29 cellular contexts compared by ENCODE assay signal in genomic region chr6:119170427-119171407, GRCh38.
DNase-seq lines count a peak whose midpoint lies in the region; ATAC-seq, FAIRE-seq and TF ChIP-seq lines count a peak whose summit lies in the region.
"Had no signal": no experiment of that assay in that cellular context is flagged by ENCODE, and none has a peak within 500 bp of the region (broad histone marks: within the 10 kb centered on the region; RNA-seq: fewer than 3 reads in every experiment).

No MANE protein-coding gene starts in this region.

- no peak for TF ChIP-seq POLR2A in thyroid gland (IDR thresholded peaks at IDR 0.05)

- H3K9me3 ChIP-seq in pancreas (no peaks in the 10 kb centered on the region), thyroid gland (no peaks in the 10 kb centered on the region)
- no peaks in the 10 kb centered on the region for H3K9me3 ChIP-seq in CD8-positive, alpha-beta memory T cell (ENCODE audit: low read length)
- H3K9me3 ChIP-seq: ascending aorta, esophagus squamous epithelium, heart left ventricle, left ventricle myocardium inferior, suprapubic skin, uterus had no signal

- peak overlapping the region in 2 of 4 donors; percentile 19 to 40 for H3K27ac ChIP-seq in pancreas
- H3K27ac ChIP-seq in thyroid gland = no peak overlapping the region
- H3K27ac ChIP-seq in CD8-positive, alpha-beta memory T cell (ENCODE audit: low read depth, low read length) = no peak overlapping the region
- H3K27ac ChIP-seq: ascending aorta, esophagus squamous epithelium, heart left ventricle, left ventricle myocardium inferior, PC-9, suprapubic skin, uterus, WERI-Rb-1 had no signal

- no peak for ATAC-seq in WTC11
- ATAC-seq in pancreas = peak in 3 of 4 donors; percentile 41 to 69 (median 41)
- ATAC-seq: effector memory CD8-positive, alpha-beta T cell; heart left ventricle; stimulated activated effector memory CD8-positive, alpha-beta T cell treated with anti-CD3 and anti-CD28 coated beads, Interleukin-12 subunit alpha, Interleukin-12 subunit beta, amount 100 ng/mL, for 72 hours; T-helper 17 cell had no signal

- H3K4me1 Mint-ChIP-seq in WTC11 = peaks cover 8% of the 10 kb centered on the region; the same call in 1 of the 2 replicates
- H3K4me1 Mint-ChIP-seq in CD8-positive, alpha-beta memory T cell = peaks cover 0 to 7% (median 0%) of the 10 kb centered on the region in 3 donors
- H3K4me1 Mint-ChIP-seq: activated naive CD4-positive, alpha-beta T cell treated with anti-CD3 and anti-CD28 coated beads, Interleukin-2, amount 50 U/mL, for 24 hours; stimulated activated effector memory CD8-positive, alpha-beta T cell treated with anti-CD3 and anti-CD28 coated beads, Interleukin-12 subunit alpha, Interleukin-12 subunit beta, amount 100 ng/mL, for 72 hours had no signal

- H3K9me3 Mint-ChIP-seq in WTC11 = no peaks in the 10 kb centered on the region
- H3K9me3 Mint-ChIP-seq in CD8-positive, alpha-beta memory T cell = no peaks in the 10 kb centered on the region
- H3K9me3 Mint-ChIP-seq: activated naive CD4-positive, alpha-beta T cell treated with anti-CD3 and anti-CD28 coated beads, Interleukin-2, amount 50 U/mL, for 24 hours; effector memory CD8-positive, alpha-beta T cell; stimulated activated effector memory CD8-positive, alpha-beta T cell treated with anti-CD3 and anti-CD28 coated beads, Interleukin-12 subunit alpha, Interleukin-12 subunit beta, amount 100 ng/mL, for 72 hours had no signal

- in situ Hi-C loops in KBM-7 (cut with MboI; ENCODE audit: low pct_unique_long_range_greater_than_20kb, low sequenced_read_pairs) = no loop called here

- no peak for FAIRE-seq in pancreas (lab: Jason Lieb, UNC)
- FAIRE-seq: G401.6 had no signal

- no peaks in the 10 kb centered on the region for H3K36me3 Mint-ChIP-seq in WTC11
- peaks cover 0 to 7% (median 0%) of the 10 kb centered on the region in 3 donors for H3K36me3 Mint-ChIP-seq in CD8-positive, alpha-beta memory T cell
- H3K36me3 Mint-ChIP-seq: activated naive CD4-positive, alpha-beta T cell treated with anti-CD3 and anti-CD28 coated beads, Interleukin-2, amount 50 U/mL, for 24 hours; stimulated activated effector memory CD8-positive, alpha-beta T cell treated with anti-CD3 and anti-CD28 coated beads, Interleukin-12 subunit alpha, Interleukin-12 subunit beta, amount 100 ng/mL, for 72 hours had no signal

- H3K4me1 ChIP-seq in pancreas = peaks cover 0 to 18% (median 8%) of the 10 kb centered on the region in 3 donors
- H3K4me1 ChIP-seq in thyroid gland = peaks cover 17 to 21% of the 10 kb centered on the region in 2 donors
- H3K4me1 ChIP-seq in CD8-positive, alpha-beta memory T cell (ENCODE audit: insufficient read depth, low read length) = no peaks in the 10 kb centered on the region
- H3K4me1 ChIP-seq: uterus had no signal

- WGBS in pancreas, 2 donors = 13% methylated on average over 10 of the region's 10 CpGs
- WGBS in thyroid gland, 2 donors = 70% methylated on average over 10 of the region's 10 CpGs

- CTCF ChIA-PET in WTC11 (lab: Charles Lee) = no interaction called here
- CTCF ChIA-PET in CD8-positive, alpha-beta memory T cell (lab: Charles Lee) = no interaction called here

- no peaks in the 10 kb centered on the region for H3K27me3 Mint-ChIP-seq in WTC11 (ENCODE audit: low read depth)
- H3K27me3 Mint-ChIP-seq in CD8-positive, alpha-beta memory T cell = peaks cover 2 to 12% of the 10 kb centered on the region in 2 donors
- H3K27me3 Mint-ChIP-seq: progenitor cell of endocrine pancreas had no signal

- H3K36me3 ChIP-seq in pancreas (no peaks in the 10 kb centered on the region), thyroid gland (no peaks in the 10 kb centered on the region)
- H3K36me3 ChIP-seq in CD8-positive, alpha-beta memory T cell (ENCODE audit: insufficient read depth, low read length) = no peaks in the 10 kb centered on the region
- H3K36me3 ChIP-seq: ascending aorta, esophagus squamous epithelium, heart left ventricle, left ventricle myocardium inferior, suprapubic skin, uterus, WERI-Rb-1 had no signal

- H3K27ac Mint-ChIP-seq in WTC11 = no peak overlapping the region
- no peak overlapping the region for H3K27ac Mint-ChIP-seq in CD8-positive, alpha-beta memory T cell
- H3K27ac Mint-ChIP-seq: activated naive CD4-positive, alpha-beta T cell treated with anti-CD3 and anti-CD28 coated beads, Interleukin-2, amount 50 U/mL, for 24 hours; progenitor cell of endocrine pancreas; stimulated activated effector memory CD8-positive, alpha-beta T cell treated with anti-CD3 and anti-CD28 coated beads, Interleukin-12 subunit alpha, Interleukin-12 subunit beta, amount 100 ng/mL, for 72 hours; T-helper 17 cell had no signal

- peak; percentile 14 for DNase-seq in KBM-7
- no peak for DNase-seq in WTC11 (ENCODE audit: low spot score)
- peak; percentile 49 for DNase-seq in fibroblast of pulmonary artery (ENCODE audit: low read depth)
- no peak for DNase-seq in pancreas
- no peak for DNase-seq in thyroid gland
- no peak for DNase-seq in CD8-positive, alpha-beta memory T cell
- DNase-seq in stimulated activated CD4-positive, alpha-beta T cell treated with anti-CD3 and anti-CD28 coated beads, Interleukin-2, amount 100 ng/mL, for 24 hours = no peak
- DNase-seq: DMS 273 treated with DMSO at 0.1 percent for 48 hours; effector memory CD8-positive, alpha-beta T cell; esophagus squamous epithelium; HCEC 1CT; heart left ventricle; Karpas-422; left ventricle myocardium inferior; NCI-H1092; NCI-H2029; NCI-H345; PC-9; SIG-M5; stimulated activated CD4-positive, alpha-beta T cell treated with anti-CD3 and anti-CD28 coated beads, Interleukin-1b, Interleukin-23, amount 100 ng/mL, for 48 hours; T-helper 17 cell; uterus; WERI-Rb-1 had no signal

- no peak overlapping the region for H3K4me3 Mint-ChIP-seq in WTC11
- no peak overlapping the region for H3K4me3 Mint-ChIP-seq in CD8-positive, alpha-beta memory T cell
- H3K4me3 Mint-ChIP-seq: activated naive CD4-positive, alpha-beta T cell treated with anti-CD3 and anti-CD28 coated beads, Interleukin-2, amount 50 U/mL, for 24 hours; effector memory CD8-positive, alpha-beta T cell; stimulated activated effector memory CD8-positive, alpha-beta T cell treated with anti-CD3 and anti-CD28 coated beads, Interleukin-12 subunit alpha, Interleukin-12 subunit beta, amount 100 ng/mL, for 72 hours; T-helper 17 cell had no signal

- no peak for TF ChIP-seq CTCF in WTC11 (IDR thresholded peaks at IDR 0.05)
- TF ChIP-seq CTCF in fibroblast of pulmonary artery (IDR thresholded peaks at IDR 0.05; ENCODE audit: low read length, missing control alignments) = no peak
- TF ChIP-seq CTCF in pancreas (IDR thresholded peaks at IDR 0.05) = no peak
- TF ChIP-seq CTCF in thyroid gland (IDR thresholded peaks at IDR 0.05) = no peak

- POLR2A ChIA-PET in WTC11 (lab: Charles Lee) = no interaction called here
- POLR2A ChIA-PET in CD8-positive, alpha-beta memory T cell (lab: Charles Lee) = no interaction called here

- intact Hi-C loops in pancreas (cut with DNase I) = no loop called here
- intact Hi-C loops in thyroid gland (cut with DNase I) = no loop called here

- no peak overlapping the region for H3K4me3 ChIP-seq in fibroblast of pulmonary artery (replicated peaks; ENCODE audit: low read depth, low read length)
- H3K4me3 ChIP-seq in pancreas = no peak overlapping the region
- no peak overlapping the region for H3K4me3 ChIP-seq in thyroid gland (replicated peaks in 1 of 3)
- no peak overlapping the region for H3K4me3 ChIP-seq in CD8-positive, alpha-beta memory T cell (ENCODE audit: low read length)
- H3K4me3 ChIP-seq: ascending aorta, esophagus squamous epithelium, heart left ventricle, left ventricle myocardium inferior, PC-9, suprapubic skin, uterus had no signal

- H3K27me3 ChIP-seq in pancreas (no peaks in the 10 kb centered on the region), thyroid gland (no peaks in the 10 kb centered on the region)
- H3K27me3 ChIP-seq in CD8-positive, alpha-beta memory T cell (ENCODE audit: insufficient read depth, low read length, poor library complexity, severe bottlenecking) = no peaks in the 10 kb centered on the region
- H3K27me3 ChIP-seq: ascending aorta, esophagus squamous epithelium, heart left ventricle, suprapubic skin, uterus had no signal

TF ChIP-seq in WTC11, 78 proteins besides CTCF, POLR2A, EP300 and RAD21:
- TF ChIP-seq GABPB1 (CRISPR knock-in tag; IDR thresholded peaks at IDR 0.05) (0 out of 2 replicates have a peak, but pooled peaks have one; percentile 41), ZMAT4 (CRISPR knock-in tag; IDR thresholded peaks at IDR 0.05) (no peak)

Comparison
In these comparisons a context has a peak if more than half of its experiments do, and no peak if none do; other contexts are left out.
1. DNase-seq: peak in KBM-7 (single experiment) and fibroblast of pulmonary artery (single experiment); none in WTC11 (single experiment), pancreas (0 of 6), thyroid gland (0 of 2), CD8-positive, alpha-beta memory T cell (0 of 5) and stimulated activated CD4-positive, alpha-beta T cell treated with anti-CD3 and anti-CD28 coated beads, Interleukin-2, amount 100 ng/mL, for 24 hours (0 of 2).